Comparison of ENCODE assay signal across 8 cellular contexts in genomic region chr10:132904169-132904813, GRCh38. TPM values are rescaled to one million over a fixed set of nuclear protein-coding genes. Genes with fewer than 3 reads are reported as not detected.
DNase-seq lines count a peak whose midpoint lies in the region; ATAC-seq and TF ChIP-seq lines count a peak whose summit lies in the region.

No MANE protein-coding gene starts in this region.

- ATAC-seq in left lobe of liver (peak; percentile 79), GM18858 (IDR thresholded peaks at IDR 0.05; ENCODE audit: unreplicated experiment) (no peak)
- peak; percentile 58 for ATAC-seq in stimulated activated naive CD8-positive, alpha-beta T cell treated with anti-CD3 and anti-CD28 coated beads, Interleukin-15, Interleukin-2, amounts not matched to agents 100 U/mL and 50 U/mL, for 24 hours

- no TSS peak for BruUV-seq in MCF 10A (replicated peaks; lab: Mats Ljungman, UMichigan)

- peak overlapping the region; percentile 86 for H3K27ac Mint-ChIP-seq in MCF 10A (ENCODE audit: low read depth, unreplicated experiment)

- peaks cover 0 to 1% (median 0%) of the 10 kb centered on the region in 11 experiments; a peak in 1 of 22 replicates for H4K20me1 ChIP-seq in BLaER1 treated with 17β-estradiol and CSF1 and Interleukin-3, amounts not matched to agents 10 nM and 100 nM

- DNase-seq in GM19238 (ENCODE audit: insufficient read length, low spot score), result peak; percentile 53
- DNase-seq in Peyer's patch, result peak in 1 of 3 donors; percentile 46
- DNase-seq in MCF 10A (ENCODE audit: unreplicated experiment), result peak; percentile 64
- no peak for DNase-seq in left lobe of liver (ENCODE audit: low spot score)
- peak; percentile 66 for DNase-seq in stimulated activated naive CD8-positive, alpha-beta T cell treated with anti-CD3 and anti-CD28 coated beads, Interleukin-15, Interleukin-2, amounts not matched to agents 100 U/mL and 50 U/mL, for 24 hours
- no peak for DNase-seq in mesenteric fat pad (ENCODE audit: low spot score)

- H3K4me1 ChIP-seq in BLaER1 treated with 17β-estradiol and CSF1 and Interleukin-3, amounts not matched to agents 10 nM and 100 nM, result peaks cover 10 to 33% (median 29%) of the 10 kb centered on the region in 10 experiments; a peak in 19 of 20 replicates
- no peaks in the 10 kb centered on the region for H3K4me1 ChIP-seq in Peyer's patch

- no peak overlapping the region for H3K9ac ChIP-seq in BLaER1 treated with 17β-estradiol and CSF1 and Interleukin-3, amounts not matched to agents 10 nM and 100 nM

- CTCF ChIA-PET in MCF 10A (lab: Yijun Ruan, JAX), result interaction anchor here (0.6 to 3.5 kb wide), 22 partner anchors 11 to 517 kb away, joined by 3 to 14 read pairs (median 4); no protein-coding TSS in a partner anchor

- peaks cover 22% of the 10 kb centered on the region for H3K4me1 Mint-ChIP-seq in MCF 10A (ENCODE audit: insufficient read depth, unreplicated experiment)

- no peak overlapping the region for H3K27ac ChIP-seq in BLaER1 treated with 17β-estradiol and CSF1 and Interleukin-3, amounts not matched to agents 10 nM and 100 nM
- no peak overlapping the region for H3K27ac ChIP-seq in Peyer's patch

- no peaks in the 10 kb centered on the region for H3K27me3 Mint-ChIP-seq in MCF 10A (ENCODE audit: insufficient read depth, unreplicated experiment)

- POLR2A ChIA-PET in MCF 10A (lab: Yijun Ruan, JAX), result interaction anchor here (1.0 to 2.3 kb wide), 3 partner anchors 49 to 374 kb away, joined by 4 to 9 read pairs (median 4); no protein-coding TSS in a partner anchor

- peak overlapping the region; percentile 77 for H3K4me3 Mint-ChIP-seq in MCF 10A (ENCODE audit: unreplicated experiment)

- no peaks in the 10 kb centered on the region for H3K9me3 Mint-ChIP-seq in MCF 10A (ENCODE audit: unreplicated experiment)

- intact Hi-C loops in MCF 10A (cut with micrococcal nuclease), result loop anchor here (1.0 to 10.0 kb wide), 5 partner anchors 250 to 621 kb away; partner anchors contain the start of genes CYP2E1, TUBGCP2 and ZNF511

- no peak overlapping the region for H3K4me3 ChIP-seq in BLaER1 treated with 17β-estradiol and CSF1 and Interleukin-3, amounts not matched to agents 10 nM and 100 nM
- no peak overlapping the region for H3K4me3 ChIP-seq in Peyer's patch

- peak overlapping the region; percentile 4 to 58 (median 37); a peak in 16 of 22 replicates for H3K4me2 ChIP-seq in BLaER1 treated with 17β-estradiol and CSF1 and Interleukin-3, amounts not matched to agents 10 nM and 100 nM

- H3K9me3 ChIP-seq in BLaER1 treated with 17β-estradiol and CSF1 and Interleukin-3, amounts not matched to agents 10 nM and 100 nM (replicated peaks in 1 of 11), result peaks cover 13 to 34% (median 17%) of the 10 kb centered on the region in 11 experiments; a peak in 21 of 22 replicates
- H3K9me3 ChIP-seq in Peyer's patch, result no peaks in the 10 kb centered on the region

- no peak for TF ChIP-seq POLR2A in Peyer's patch (IDR thresholded peaks at IDR 0.05)

- H3K36me3 ChIP-seq in BLaER1 treated with 17β-estradiol and CSF1 and Interleukin-3, amounts not matched to agents 10 nM and 100 nM, result no peaks in the 10 kb centered on the region
- H3K36me3 ChIP-seq in Peyer's patch, result no peaks in the 10 kb centered on the region

- TF ChIP-seq CTCF in Peyer's patch (IDR thresholded peaks at IDR 0.05) (peak in 5 of 6 experiments; percentile 12 to 57 (median 51)), MCF 10A (IDR thresholded peaks at IDR 0.05; ENCODE audit: unreplicated experiment) (peak; percentile 96)

- peaks cover 4% of the 10 kb centered on the region for H3K36me3 Mint-ChIP-seq in MCF 10A (ENCODE audit: insufficient read depth, unreplicated experiment)

- peaks cover 0 to 6% (median 0%) of the 10 kb centered on the region in 11 experiments; a peak in 2 of 22 replicates for H3K27me3 ChIP-seq in BLaER1 treated with 17β-estradiol and CSF1 and Interleukin-3, amounts not matched to agents 10 nM and 100 nM
- no peaks in the 10 kb centered on the region for H3K27me3 ChIP-seq in Peyer's patch

RNA-seq across cellular contexts. Expression of gene CFAP46, which starts 38.1 kb away (rescaled TPM):
- total RNA-seq in Peyer's patch (not detected), MCF 10A (2022) (0.12 and 0.33 TPM in 2 replicates), left lobe of liver (0.08 TPM), mesenteric fat pad (not detected)

Comparison
In these comparisons a context has a peak if more than half of its experiments do, and no peak if none do; other contexts are left out.
1. DNase-seq: peak in GM19238 (single experiment), MCF 10A (single experiment) and stimulated activated naive CD8-positive, alpha-beta T cell treated with anti-CD3 and anti-CD28 coated beads, Interleukin-15, Interleukin-2, amounts not matched to agents 100 U/mL and 50 U/mL, for 24 hours (single experiment); none in left lobe of liver (single experiment) and mesenteric fat pad (single experiment).